Comparison of ENCODE assay signal across 1 cellular context in genomic region chr20:35327074-35327976, GRCh38.
TF ChIP-seq lines count a peak whose summit lies in the region.

No MANE protein-coding gene starts in this region.

TF ChIP-seq in HepG2, 621 proteins besides CTCF, POLR2A, EP300 and RAD21 (continued from another document and continues in another):
- no peak for TF ChIP-seq NFAT5 (CRISPR knock-in tag; IDR thresholded peaks at IDR 0.05)
- peak; percentile 93 for TF ChIP-seq CREM (IDR thresholded peaks at IDR 0.05)
- TF ChIP-seq CREM (CRISPR knock-in tag; IDR thresholded peaks at IDR 0.05), result no peak
- TF ChIP-seq PAXIP1 (CRISPR knock-in tag; conservative IDR thresholded peaks at IDR 0.05), result peak; percentile 100
- 0 out of 2 replicates have a peak, but pooled peaks have one; percentile 14 for TF ChIP-seq ZNF468 (CRISPR knock-in tag; IDR thresholded peaks at IDR 0.05)
- TF ChIP-seq MXD4 (CRISPR knock-in tag; IDR thresholded peaks at IDR 0.05), result peak; percentile 83
- no peak for TF ChIP-seq TAF15 (IDR thresholded peaks at IDR 0.05; ENCODE audit: low read depth, low read length, poor library complexity, severe bottlenecking)
- no peak for TF ChIP-seq DMTF1 (CRISPR knock-in tag; IDR thresholded peaks at IDR 0.05)
- no peak for TF ChIP-seq ZNF678 (CRISPR knock-in tag; IDR thresholded peaks at IDR 0.05)
- peak; percentile 63 for TF ChIP-seq ZNF350 (CRISPR knock-in tag; IDR thresholded peaks at IDR 0.05; ENCODE audit: borderline replicate concordance, low read depth)
- peak; percentile 90 for TF ChIP-seq MLX (CRISPR knock-in tag; IDR thresholded peaks at IDR 0.05)
- peak; percentile 94 for TF ChIP-seq SKI (IDR thresholded peaks at IDR 0.05; ENCODE audit: partially characterized antibody)
- TF ChIP-seq ZNF414 (CRISPR knock-in tag; IDR thresholded peaks at IDR 0.05), result 0 out of 2 replicates have a peak, but pooled peaks have one; percentile 28
- peak; percentile 100 for TF ChIP-seq TBX2 (CRISPR knock-in tag; IDR thresholded peaks at IDR 0.05; ENCODE audit: borderline replicate concordance)
- peak; percentile 91 for TF ChIP-seq NKX3-1 (CRISPR knock-in tag; IDR thresholded peaks at IDR 0.05)
- TF ChIP-seq PHF8 (CRISPR knock-in tag; IDR thresholded peaks at IDR 0.05), result peak; percentile 52
- peak; percentile 100 for TF ChIP-seq HDAC2 (CRISPR knock-in tag; IDR thresholded peaks at IDR 0.05)
- TF ChIP-seq BORCS8-MEF2B (CRISPR knock-in tag; IDR thresholded peaks at IDR 0.05), result peak; percentile 55; the same call in 1 of the 2 replicates
- TF ChIP-seq ZNF557 (CRISPR knock-in tag; IDR thresholded peaks at IDR 0.05), result peak; percentile 95; the same call in 1 of the 2 replicates
- no peak for TF ChIP-seq SYNCRIP (IDR thresholded peaks at IDR 0.05; ENCODE audit: insufficient read depth, low read depth, low read length)
- peak; percentile 94 for TF ChIP-seq RXRB (CRISPR knock-in tag; IDR thresholded peaks at IDR 0.05; ENCODE audit: borderline replicate concordance)
- no peak; the same call in 1 of the 2 replicates for TF ChIP-seq MAX (IDR thresholded peaks at IDR 0.05)
- TF ChIP-seq ZNF839 (CRISPR knock-in tag; IDR thresholded peaks at IDR 0.05; ENCODE audit: borderline replicate concordance), result no peak
- peak; percentile 25; the same call in 1 of the 2 replicates for TF ChIP-seq ZNF34 (CRISPR knock-in tag; IDR thresholded peaks at IDR 0.05; ENCODE audit: borderline replicate concordance)
- no peak for TF ChIP-seq HIC2 (CRISPR knock-in tag; IDR thresholded peaks at IDR 0.05; ENCODE audit: low read depth)
- TF ChIP-seq ELF4 (CRISPR knock-in tag; IDR thresholded peaks at IDR 0.05; ENCODE audit: borderline replicate concordance), result peak; percentile 32; the same call in 1 of the 2 replicates
- TF ChIP-seq U2AF2 (IDR thresholded peaks at IDR 0.05; ENCODE audit: low read depth, low read length), result 0 out of 2 replicates have a peak, but pooled peaks have one; percentile 32
- peak; percentile 94; the same call in 1 of the 2 replicates for TF ChIP-seq ZHX1 (CRISPR knock-in tag; IDR thresholded peaks at IDR 0.05; ENCODE audit: low read depth)
- peak; percentile 99 for TF ChIP-seq GFI1 (CRISPR knock-in tag; IDR thresholded peaks at IDR 0.05; ENCODE audit: borderline replicate concordance)
- peak; percentile 93 for TF ChIP-seq ERF (CRISPR knock-in tag; IDR thresholded peaks at IDR 0.05)
- no peak; the same call in 1 of the 2 replicates for TF ChIP-seq DR1 (CRISPR knock-in tag; IDR thresholded peaks at IDR 0.05)
- TF ChIP-seq SIX4 (CRISPR knock-in tag; IDR thresholded peaks at IDR 0.05), result peak; percentile 88
- TF ChIP-seq ZNF720 (CRISPR knock-in tag; IDR thresholded peaks at IDR 0.05), result no peak
- TF ChIP-seq ZFP36L1 (CRISPR knock-in tag; IDR thresholded peaks at IDR 0.05), result 0 out of 2 replicates have a peak, but pooled peaks have one; percentile 82
- TF ChIP-seq RBFOX2 (IDR thresholded peaks at IDR 0.05; ENCODE audit: low read depth, low read length), result no peak
- 0 out of 2 replicates have a peak, but pooled peaks have one; percentile 13 for TF ChIP-seq SMARCE1 (IDR thresholded peaks at IDR 0.05; ENCODE audit: borderline replicate concordance)
- TF ChIP-seq NFATC3 (CRISPR knock-in tag; IDR thresholded peaks at IDR 0.05), result 0 out of 2 replicates have a peak, but pooled peaks have one; percentile 43
- TF ChIP-seq HNRNPL (IDR thresholded peaks at IDR 0.05; ENCODE audit: low read depth, low read length), result 0 out of 2 replicates have a peak, but pooled peaks have one; percentile 32
- TF ChIP-seq ZBTB21 (CRISPR knock-in tag; IDR thresholded peaks at IDR 0.05), result peak; percentile 59
- no peak for TF ChIP-seq XBP1 (CRISPR knock-in tag; IDR thresholded peaks at IDR 0.05)
- peak; percentile 96 for TF ChIP-seq CCAR2 (optimal IDR thresholded peaks at IDR 0.05; ENCODE audit: low read depth, low read length)
- no peak for TF ChIP-seq ZSCAN20 (CRISPR knock-in tag; IDR thresholded peaks at IDR 0.05; ENCODE audit: borderline replicate concordance)
- no peak for TF ChIP-seq SUZ12 (IDR thresholded peaks at IDR 0.05; ENCODE audit: low read depth, low read length)
- TF ChIP-seq SRF (IDR thresholded peaks at IDR 0.05; ENCODE audit: low read depth, low read length), result 0 out of 2 replicates have a peak, but pooled peaks have one; percentile 11
- TF ChIP-seq TFAP4 (IDR thresholded peaks at IDR 0.05; ENCODE audit: borderline replicate concordance, low read depth), result peak; percentile 90
- peak; percentile 97 for TF ChIP-seq IRF2 (CRISPR knock-in tag; IDR thresholded peaks at IDR 0.05)
- no peak for TF ChIP-seq ZC3H4 (CRISPR knock-in tag; IDR thresholded peaks at IDR 0.05; ENCODE audit: borderline replicate concordance)
